8 cellular contexts compared by ENCODE assay signal in genomic region chr2:201643216-201643651, GRCh38. TPM values are rescaled to one million over a fixed set of nuclear protein-coding genes. Genes with fewer than 3 reads are reported as not detected.
A peak's percentile ranks its signal among the peaks of the same experiment; 100 is the strongest.
DNase-seq lines count a peak whose midpoint lies in the region; ATAC-seq and TF ChIP-seq lines count a peak whose summit lies in the region.

A gene with protein sequence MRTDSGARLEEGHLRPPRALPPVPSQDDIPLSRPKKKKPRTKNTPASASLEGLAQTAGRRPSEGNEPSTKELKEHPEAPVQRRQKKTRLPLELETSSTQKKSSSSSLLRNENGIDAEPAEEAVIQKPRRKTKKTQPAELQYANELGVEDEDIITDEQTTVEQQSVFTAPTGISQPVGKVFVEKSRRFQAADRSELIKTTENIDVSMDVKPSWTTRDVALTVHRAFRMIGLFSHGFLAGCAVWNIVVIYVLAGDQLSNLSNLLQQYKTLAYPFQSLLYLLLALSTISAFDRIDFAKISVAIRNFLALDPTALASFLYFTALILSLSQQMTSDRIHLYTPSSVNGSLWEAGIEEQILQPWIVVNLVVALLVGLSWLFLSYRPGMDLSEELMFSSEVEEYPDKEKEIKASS (minus strand): TSS chr2:201643503. CDS start chr2:201643400, 103 bp downstream.

- H3K27me3 ChIP-seq in ovary, result no peaks in the 10 kb centered on the region

- TF ChIP-seq EP300 in ovary (IDR thresholded peaks at IDR 0.05), result no peak

- peak; percentile 49 for ATAC-seq in HG02623 (IDR thresholded peaks at IDR 0.05; ENCODE audit: unreplicated experiment)
- ATAC-seq in Right ventricle myocardium superior (ENCODE audit: poor library complexity), result peak; percentile 80

- peak within 1 kb of the TSS; percentile 95 to 99 for H3K27ac ChIP-seq in ovary

- 0% methylated on average over 36 to 39 of the region's 39 CpGs for WGBS in ovary, 3 donors

- peak within 1 kb of the TSS; percentile 56 for H3K4me3 ChIP-seq in ovary

- intact Hi-C loops in Right ventricle myocardium superior (cut with DNase I) (no loop called here), ovary (cut with DNase I) (no loop called here)

- peaks cover 2% of the 10 kb centered on the region for H3K4me1 ChIP-seq in ovary (ENCODE audit: insufficient read depth)

- H3K9me3 ChIP-seq in ovary, result no peaks in the 10 kb centered on the region

- DNase-seq in activated effector memory CD4-positive, alpha-beta T cell treated with anti-CD3 and anti-CD28 coated beads, Interleukin-2, amount 50 U/mL, for 16 hours, result peak; percentile 80
- no peak for DNase-seq in activated effector memory CD4-positive, alpha-beta T cell treated with Interleukin-2 at 50 U/mL for 16 hours
- DNase-seq in NCI-H2171 (lab: John Stamatoyannopoulos, UW), result peak; percentile 64
- peak; percentile 18 for DNase-seq in activated T-helper 9 cell treated with anti-CD3 and anti-CD28 coated beads, Interleukin-2, amount 50 U/mL, for 16 hours (ENCODE audit: low read depth)
- peak; percentile 66 for DNase-seq in Right ventricle myocardium superior
- peak in 4 of 5 donors; percentile 75 to 82 (median 80) for DNase-seq in ovary
- no peak for DNase-seq in NCI-H187 treated with DMSO at 0.1 percent for 48 hours (lab: John Stamatoyannopoulos, UW)

- TF ChIP-seq CTCF in ovary (IDR thresholded peaks at IDR 0.05), result no peak

- H3K36me3 ChIP-seq in ovary, result no peaks in the 10 kb centered on the region

- no peak for TF ChIP-seq POLR2A in ovary (IDR thresholded peaks at IDR 0.05)

RNA-seq across cellular contexts. Expression of the gene that starts here (rescaled TPM):
- total RNA-seq in Right ventricle myocardium superior, result 12.8 TPM
- total RNA-seq in ovary, result 10 to 100 TPM; 12.8 to 28.5 (median 24.8) TPM
- 10 to 100 TPM; 13.3 to 27.7 TPM for polyA plus RNA-seq in ovary

Comparison
In these comparisons a context has a peak if more than half of its experiments do, and no peak if none do; other contexts are left out.
1. DNase-seq: peak in activated effector memory CD4-positive, alpha-beta T cell treated with anti-CD3 and anti-CD28 coated beads, Interleukin-2, amount 50 U/mL, for 16 hours (single experiment), NCI-H2171 (single experiment), activated T-helper 9 cell treated with anti-CD3 and anti-CD28 coated beads, Interleukin-2, amount 50 U/mL, for 16 hours (single experiment), Right ventricle myocardium superior (single experiment) and ovary (4 of 5); none in activated effector memory CD4-positive, alpha-beta T cell treated with Interleukin-2 at 50 U/mL for 16 hours (single experiment) and NCI-H187 treated with DMSO at 0.1 percent for 48 hours (single experiment).